1 cellular context compared by ENCODE assay signal in genomic region chr3:57948782-57949242, GRCh38.
TF ChIP-seq lines count a peak whose summit lies in the region.

No MANE protein-coding gene starts in this region.

TF ChIP-seq in HepG2, 621 proteins besides CTCF, POLR2A, EP300 and RAD21 (continued from another document and continues in another):
- TF ChIP-seq ZNF513 (CRISPR knock-in tag; conservative IDR thresholded peaks at IDR 0.05), result no peak
- no peak for TF ChIP-seq TMF1 (CRISPR knock-in tag; IDR thresholded peaks at IDR 0.05; ENCODE audit: low read depth)
- TF ChIP-seq ZNF20 (CRISPR knock-in tag; IDR thresholded peaks at IDR 0.05), result no peak
- peak; percentile 56 for TF ChIP-seq SKI (IDR thresholded peaks at IDR 0.05; ENCODE audit: partially characterized antibody)
- no peak for TF ChIP-seq ARNTL (CRISPR knock-in tag; IDR thresholded peaks at IDR 0.05)
- no peak for TF ChIP-seq RCOR2 (CRISPR knock-in tag; IDR thresholded peaks at IDR 0.05)
- TF ChIP-seq GFI1 (CRISPR knock-in tag; IDR thresholded peaks at IDR 0.05; ENCODE audit: borderline replicate concordance), result no peak
- no peak for TF ChIP-seq SETDB1 (CRISPR knock-in tag; IDR thresholded peaks at IDR 0.05; ENCODE audit: borderline replicate concordance)
- TF ChIP-seq ZNF558 (CRISPR knock-in tag; IDR thresholded peaks at IDR 0.05; ENCODE audit: borderline replicate concordance), result no peak
- TF ChIP-seq ATF1 (CRISPR knock-in tag; IDR thresholded peaks at IDR 0.05), result no peak
- TF ChIP-seq PLSCR1 (CRISPR knock-in tag; IDR thresholded peaks at IDR 0.05; ENCODE audit: borderline replicate concordance), result no peak
- no peak for TF ChIP-seq FOXJ3 (CRISPR knock-in tag; IDR thresholded peaks at IDR 0.05; ENCODE audit: borderline replicate concordance)
- no peak for TF ChIP-seq TOPORS (CRISPR knock-in tag; IDR thresholded peaks at IDR 0.05)
- peak; percentile 86; the same call in 1 of the 2 replicates for TF ChIP-seq ZBTB34 (CRISPR knock-in tag; IDR thresholded peaks at IDR 0.05)
- TF ChIP-seq ATAD3A (CRISPR knock-in tag; IDR thresholded peaks at IDR 0.05), result no peak
- TF ChIP-seq SRY (CRISPR knock-in tag; IDR thresholded peaks at IDR 0.05), result no peak
- no peak for TF ChIP-seq YEATS4 (CRISPR knock-in tag; IDR thresholded peaks at IDR 0.05; ENCODE audit: borderline replicate concordance)
- TF ChIP-seq BRCA1 (CRISPR knock-in tag; IDR thresholded peaks at IDR 0.05), result no peak
- no peak for TF ChIP-seq ZNF83 (CRISPR knock-in tag; IDR thresholded peaks at IDR 0.05; ENCODE audit: borderline replicate concordance)
- peak; percentile 79 for TF ChIP-seq GATAD2A (CRISPR knock-in tag; IDR thresholded peaks at IDR 0.05)
- no peak for TF ChIP-seq ZNF546 (CRISPR knock-in tag; conservative IDR thresholded peaks at IDR 0.05)
- no peak for TF ChIP-seq MAFF (IDR thresholded peaks at IDR 0.05; ENCODE audit: low read depth, low read length)
- no peak for TF ChIP-seq GABPB1 (CRISPR knock-in tag; IDR thresholded peaks at IDR 0.05)
- no peak for TF ChIP-seq ZNF331 (CRISPR knock-in tag; IDR thresholded peaks at IDR 0.05)
- no peak for TF ChIP-seq HNF1A (IDR thresholded peaks at IDR 0.05; ENCODE audit: low read depth)
- TF ChIP-seq HNF1A (CRISPR knock-in tag; IDR thresholded peaks at IDR 0.05; ENCODE audit: borderline replicate concordance), result peak; percentile 36; the same call in 1 of the 2 replicates
- TF ChIP-seq TFE3 (CRISPR knock-in tag; IDR thresholded peaks at IDR 0.05), result peak; percentile 63; the same call in 1 of the 2 replicates
- TF ChIP-seq KDM5A (IDR thresholded peaks at IDR 0.05; ENCODE audit: borderline replicate concordance, low read length), result no peak
- no peak for TF ChIP-seq U2AF1 (optimal IDR thresholded peaks at IDR 0.05; ENCODE audit: low read depth, low read length)
- no peak for TF ChIP-seq ARID3A (IDR thresholded peaks at IDR 0.05; ENCODE audit: low read depth, low read length)
- TF ChIP-seq PRDM15 (CRISPR knock-in tag; IDR thresholded peaks at IDR 0.05), result no peak
- TF ChIP-seq ZBTB3 (CRISPR knock-in tag; IDR thresholded peaks at IDR 0.05; ENCODE audit: borderline replicate concordance, low read depth), result no peak
- no peak for TF ChIP-seq HHEX (CRISPR knock-in tag; IDR thresholded peaks at IDR 0.05)
- TF ChIP-seq ZBTB2 (CRISPR knock-in tag; IDR thresholded peaks at IDR 0.05; ENCODE audit: low read depth), result no peak
- TF ChIP-seq ZBTB43 (CRISPR knock-in tag; conservative IDR thresholded peaks at IDR 0.05), result no peak
- TF ChIP-seq ZNF333 (CRISPR knock-in tag; IDR thresholded peaks at IDR 0.05; ENCODE audit: borderline replicate concordance), result no peak
- TF ChIP-seq DDIT3 (CRISPR knock-in tag; IDR thresholded peaks at IDR 0.05), result no peak
- TF ChIP-seq E2F2 (CRISPR knock-in tag; IDR thresholded peaks at IDR 0.05; ENCODE audit: borderline replicate concordance), result no peak
- TF ChIP-seq ZNF24 (IDR thresholded peaks at IDR 0.05), result no peak
- no peak; the same call in 1 of the 2 replicates for TF ChIP-seq MIXL1 (CRISPR knock-in tag; IDR thresholded peaks at IDR 0.05)
- TF ChIP-seq ZNF572 (CRISPR knock-in tag; IDR thresholded peaks at IDR 0.05), result no peak
- TF ChIP-seq HNRNPH1 (optimal IDR thresholded peaks at IDR 0.05; ENCODE audit: low read depth, low read length), result no peak
- no peak; the same call in 1 of the 2 replicates for TF ChIP-seq ELF4 (CRISPR knock-in tag; IDR thresholded peaks at IDR 0.05; ENCODE audit: borderline replicate concordance)
